ENCODE assay signal across 8 cellular contexts in the genomic region with DNA sequence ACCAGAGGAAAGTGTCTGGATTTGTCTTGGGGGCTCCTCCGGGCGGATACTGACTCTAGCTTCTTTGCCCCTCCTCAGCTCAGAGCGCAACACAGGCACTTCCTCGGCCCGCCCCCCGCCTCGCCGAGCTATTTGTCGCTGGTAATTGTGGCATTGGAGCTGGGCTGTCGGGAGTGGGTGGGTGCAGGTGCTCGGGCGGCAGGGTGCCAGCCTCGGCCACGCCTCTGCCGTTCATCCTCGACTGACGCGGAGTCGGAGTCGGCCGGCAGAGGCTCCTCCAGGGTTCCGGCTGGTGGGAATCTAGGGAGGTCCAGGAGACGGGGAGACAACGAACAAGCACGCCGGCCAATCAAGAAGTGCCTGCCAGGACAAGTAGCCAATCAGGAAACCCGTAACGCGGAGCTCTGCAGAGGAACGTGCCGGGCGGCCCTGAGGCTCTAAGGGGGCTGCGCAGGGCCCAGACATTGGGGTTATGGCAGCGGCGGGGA. TPM values are rescaled to one million over a fixed set of nuclear protein-coding genes. Genes with fewer than 3 reads are reported as not detected.
DNase-seq lines count a peak whose midpoint lies in the region; ATAC-seq and TF ChIP-seq lines count a peak whose summit lies in the region.

No MANE protein-coding gene starts in this region.

- no peaks in the 10 kb centered on the region for H3K36me3 ChIP-seq in colonic mucosa

- H3K27ac Mint-ChIP-seq in stimulated activated effector memory CD8-positive, alpha-beta T cell treated with anti-CD3 and anti-CD28 coated beads, Interleukin-12 subunit alpha, Interleukin-12 subunit beta, amount 100 ng/mL, for 72 hours: no peak overlapping the region

- peak overlapping the region; percentile 56 for H3K4me3 Mint-ChIP-seq in stimulated activated effector memory CD8-positive, alpha-beta T cell treated with anti-CD3 and anti-CD28 coated beads, Interleukin-12 subunit alpha, Interleukin-12 subunit beta, amount 100 ng/mL, for 72 hours

- H3K27me3 ChIP-seq in colonic mucosa: no peaks in the 10 kb centered on the region

- no peaks in the 10 kb centered on the region for H3K4me1 ChIP-seq in colonic mucosa

- peak overlapping the region; percentile 34; the same call in 1 of the 2 replicates for H3K27ac ChIP-seq in VCaP
- no peak overlapping the region for H3K27ac ChIP-seq in colonic mucosa

- peaks cover 6% of the 10 kb centered on the region for H3K4me1 Mint-ChIP-seq in stimulated activated effector memory CD8-positive, alpha-beta T cell treated with anti-CD3 and anti-CD28 coated beads, Interleukin-12 subunit alpha, Interleukin-12 subunit beta, amount 100 ng/mL, for 72 hours

- peak; percentile 76 for DNase-seq in DMS79 (lab: John Stamatoyannopoulos, UW)
- peak; percentile 82 for DNase-seq in NCI-H1694 treated with DMSO at 0.1 percent for 48 hours (lab: John Stamatoyannopoulos, UW)
- peak; percentile 34 for DNase-seq in colonic mucosa
- peak; percentile 70 for DNase-seq in kidney tubule cell (ENCODE audit: low spot score)
- DNase-seq in stimulated activated effector memory CD8-positive, alpha-beta T cell treated with anti-CD3 and anti-CD28 coated beads, Interleukin-12 subunit alpha, Interleukin-12 subunit beta, amount 100 ng/mL, for 72 hours (ENCODE audit: low spot score in 2 of 2): no peak
- DNase-seq in HuH-7 (ENCODE audit: low spot score): no peak

- no peak overlapping the region for H3K9ac ChIP-seq in colonic mucosa (ENCODE audit: low read depth in 2 of 2, low read length in 2 of 2)

- no peaks in the 10 kb centered on the region for H3K9me3 Mint-ChIP-seq in stimulated activated effector memory CD8-positive, alpha-beta T cell treated with anti-CD3 and anti-CD28 coated beads, Interleukin-12 subunit alpha, Interleukin-12 subunit beta, amount 100 ng/mL, for 72 hours

- intact Hi-C loops in colonic mucosa (cut with DNase I): no loop called here

- TF ChIP-seq CTCF in VCaP (conservative IDR thresholded peaks at IDR 0.05) (no peak), colonic mucosa (IDR thresholded peaks at IDR 0.05) (no peak)

- peak; percentile 29 for ATAC-seq in stimulated activated effector memory CD8-positive, alpha-beta T cell treated with anti-CD3 and anti-CD28 coated beads, Interleukin-12 subunit alpha, Interleukin-12 subunit beta, amount 100 ng/mL, for 72 hours
- ATAC-seq in HG02970 (IDR thresholded peaks at IDR 0.05; ENCODE audit: low FRiP score, unreplicated experiment): no peak

- peak overlapping the region; percentile 17 for H3K4me3 ChIP-seq in colonic mucosa

- no peaks in the 10 kb centered on the region for H3K9me3 ChIP-seq in colonic mucosa

- peaks cover 6% of the 10 kb centered on the region for H3K36me3 Mint-ChIP-seq in stimulated activated effector memory CD8-positive, alpha-beta T cell treated with anti-CD3 and anti-CD28 coated beads, Interleukin-12 subunit alpha, Interleukin-12 subunit beta, amount 100 ng/mL, for 72 hours

RNA-seq across cellular contexts. Expression of gene SYN1, which starts 3.9 kb away (rescaled TPM):
- total RNA-seq in colonic mucosa: 1 to 10 TPM in 1 of 2 donors, under 1 TPM in 1; 0.96 to 1.5 TPM

RNA-seq across cellular contexts. Expression of gene CFP, which starts 6.1 kb away (rescaled TPM):
- 1 to 10 TPM; 1.1 to 4.1 TPM for total RNA-seq in colonic mucosa

RNA-seq across cellular contexts. Expression of gene ELK1, which starts 26.8 kb away (rescaled TPM):
- total RNA-seq in colonic mucosa: 10 to 100 TPM; 26.7 to 31.0 TPM

RNA-seq across cellular contexts. Expression of gene UXT, which starts 35.4 kb away (rescaled TPM):
- total RNA-seq in colonic mucosa: 100 to 1,000 TPM; 102 to 123 TPM

RNA-seq across cellular contexts. Expression of gene TIMP1, which starts 41.3 kb away (rescaled TPM):
- 10 to 100 TPM; 84.1 to 93.0 TPM for total RNA-seq in colonic mucosa

Comparison
In these comparisons a context has a peak if more than half of its experiments do, and no peak if none do; other contexts are left out.
1. DNase-seq: peak in DMS79 (single experiment), NCI-H1694 treated with DMSO at 0.1 percent for 48 hours (single experiment), colonic mucosa (single experiment) and kidney tubule cell (single experiment); none in stimulated activated effector memory CD8-positive, alpha-beta T cell treated with anti-CD3 and anti-CD28 coated beads, Interleukin-12 subunit alpha, Interleukin-12 subunit beta, amount 100 ng/mL, for 72 hours (0 of 2) and HuH-7 (single experiment).